Comparison of ENCODE assay signal across 9 cellular contexts in genomic region chr16:71537643-71538042, GRCh38. TPM values are rescaled to one million over a fixed set of nuclear protein-coding genes. Genes with fewer than 3 reads are reported as not detected.
A peak's percentile ranks its signal among the peaks of the same experiment; 100 is the strongest.
DNase-seq lines count a peak whose midpoint lies in the region; ATAC-seq and TF ChIP-seq lines count a peak whose summit lies in the region.
"Had no signal": no experiment of that assay in that cellular context is flagged by ENCODE, and none has a peak within 500 bp of the region (broad histone marks: within the 10 kb centered on the region; RNA-seq: fewer than 3 reads in every experiment).

No MANE protein-coding gene starts in this region.

- peaks cover 29% of the 10 kb centered on the region for H3K27me3 Mint-ChIP-seq in CD4-positive, CD25-positive, alpha-beta regulatory T cell
- peaks cover 8 to 30% (median 9%) of the 10 kb centered on the region in 3 donors for H3K27me3 Mint-ChIP-seq in naive B cell

- H3K27ac ChIP-seq in CD4-positive, CD25-positive, alpha-beta regulatory T cell (ENCODE audit: insufficient read depth, low read length, poor library complexity, severe bottlenecking): no peak overlapping the region
- no peak overlapping the region for H3K27ac ChIP-seq in KMS-11
- no peak overlapping the region for H3K27ac ChIP-seq in tibial nerve

- 71 to 72% methylated on average over 6 of the region's 6 CpGs for WGBS in tibial nerve, 2 donors

- DNase-seq in CD4-positive, CD25-positive, alpha-beta regulatory T cell: peak in 2 of 3 donors; percentile 9 to 58
- DNase-seq in T follicular helper cell (ENCODE audit: low read depth) (peak; percentile 3), dermis microvascular lymphatic vessel endothelial cell (ENCODE audit: low read depth in 2 of 2) (peak; percentile 11 to 45), naive B cell (peak; percentile 24), activated gamma-delta T cell treated with Interleukin-2 at 50 U/mL for 16 hours (no peak), tibial nerve (ENCODE audit: low spot score in 2 of 2) (no peak)

- no peaks in the 10 kb centered on the region for H3K36me3 ChIP-seq in CD4-positive, CD25-positive, alpha-beta regulatory T cell (ENCODE audit: control insufficient read depth, insufficient read depth, low read length)
- H3K36me3 ChIP-seq in KMS-11 (ENCODE audit: insufficient read depth) (no peaks in the 10 kb centered on the region), tibial nerve (no peaks in the 10 kb centered on the region)

- H3K27ac Mint-ChIP-seq in CD4-positive, CD25-positive, alpha-beta regulatory T cell: no peak overlapping the region
- no peak overlapping the region for H3K27ac Mint-ChIP-seq in naive B cell
- H3K27ac Mint-ChIP-seq: IgD-negative memory B cell had no signal

- H3K4me3 Mint-ChIP-seq in CD4-positive, CD25-positive, alpha-beta regulatory T cell: no peak overlapping the region
- H3K4me3 Mint-ChIP-seq in naive B cell: peak overlapping the region in 1 of 8 donors; percentile 61

- no peaks in the 10 kb centered on the region for H3K9me3 ChIP-seq in CD4-positive, CD25-positive, alpha-beta regulatory T cell (ENCODE audit: control insufficient read depth in 2 of 2, low read length in 2 of 2)
- H3K9me3 ChIP-seq in tibial nerve: no peaks in the 10 kb centered on the region

- peaks cover 0 to 2% (median 0%) of the 10 kb centered on the region in 4 donors for H3K4me1 Mint-ChIP-seq in CD4-positive, CD25-positive, alpha-beta regulatory T cell
- peaks cover 14 to 19% (median 16%) of the 10 kb centered on the region in 3 donors for H3K4me1 Mint-ChIP-seq in naive B cell

- TF ChIP-seq POLR2A in tibial nerve (IDR thresholded peaks at IDR 0.05): no peak

- no peaks in the 10 kb centered on the region for H3K79me2 ChIP-seq in KMS-11 (ENCODE audit: insufficient read depth, low read depth)

- peak; percentile 67 for TF ChIP-seq CTCF in KMS-11 (conservative IDR thresholded peaks at IDR 0.05; ENCODE audit: low read depth, low read length)
- peak in 1 of 5 experiments; percentile 26 for TF ChIP-seq CTCF in tibial nerve (IDR thresholded peaks at IDR 0.05)

- no peak overlapping the region for H3K9ac ChIP-seq in KMS-11

- no peaks in the 10 kb centered on the region for H4K20me1 ChIP-seq in KMS-11 (ENCODE audit: insufficient read depth)

- peaks cover 2% of the 10 kb centered on the region for H3K27me3 ChIP-seq in CD4-positive, CD25-positive, alpha-beta regulatory T cell (ENCODE audit: control insufficient read depth, insufficient read depth, low read length)
- H3K27me3 ChIP-seq in KMS-11 (ENCODE audit: insufficient read depth, low read depth) (no peaks in the 10 kb centered on the region), tibial nerve (no peaks in the 10 kb centered on the region)

- no peak overlapping the region for H3K4me3 ChIP-seq in CD4-positive, CD25-positive, alpha-beta regulatory T cell (ENCODE audit: low read depth, low read length)
- no peak overlapping the region for H3K4me3 ChIP-seq in KMS-11 (IDR thresholded peaks at IDR 0.05; ENCODE audit: insufficient read depth, low read depth, low read length)
- no peak overlapping the region for H3K4me3 ChIP-seq in tibial nerve

- no peak for TF ChIP-seq EP300 in tibial nerve (IDR thresholded peaks at IDR 0.05)

- H2AFZ ChIP-seq in KMS-11 (ENCODE audit: low read depth): no peak overlapping the region

- ATAC-seq in CD4-positive, CD25-positive, alpha-beta regulatory T cell (ENCODE audit: low read depth in 2 of 2): peak in 1 of 2 donors; percentile 37
- ATAC-seq in GM18907 (IDR thresholded peaks at IDR 0.05; ENCODE audit: unreplicated experiment) (peak; percentile 72), naive B cell (ENCODE audit: low read depth in 2 of 2) (peak; percentile 76 to 82)

- peaks cover 0 to 2% (median 0%) of the 10 kb centered on the region in 7 donors for H3K9me3 Mint-ChIP-seq in CD4-positive, CD25-positive, alpha-beta regulatory T cell
- H3K9me3 Mint-ChIP-seq in naive B cell: no peaks in the 10 kb centered on the region
- H3K9me3 Mint-ChIP-seq: IgD-negative memory B cell had no signal

- H3K4me2 ChIP-seq in KMS-11: no peak overlapping the region

- H3K4me1 ChIP-seq in CD4-positive, CD25-positive, alpha-beta regulatory T cell (ENCODE audit: control insufficient read depth, insufficient read depth, low read length, poor library complexity, severe bottlenecking): no peaks in the 10 kb centered on the region
- H3K4me1 ChIP-seq in KMS-11 (ENCODE audit: low read depth, poor library complexity, severe bottlenecking): no peaks in the 10 kb centered on the region
- no peaks in the 10 kb centered on the region for H3K4me1 ChIP-seq in tibial nerve

- no peaks in the 10 kb centered on the region for H3K36me3 Mint-ChIP-seq in CD4-positive, CD25-positive, alpha-beta regulatory T cell
- H3K36me3 Mint-ChIP-seq in naive B cell: no peaks in the 10 kb centered on the region
- H3K36me3 Mint-ChIP-seq: IgD-negative memory B cell had no signal

RNA-seq across cellular contexts. Expression of gene CHST4, which starts 11.4 kb away (rescaled TPM):
- total RNA-seq in CD4-positive, CD25-positive, alpha-beta regulatory T cell: not detected
- not detected for polyA plus RNA-seq in CD4-positive, CD25-positive, alpha-beta regulatory T cell
- total RNA-seq in dermis microvascular lymphatic vessel endothelial cell (not detected in 2 replicates), tibial nerve (not detected)
- polyA plus RNA-seq in naive B cell (ENCODE audit: low read depth in 6 of 6): not detected
- polyA plus RNA-seq: IgD-negative memory B cell had no signal

RNA-seq across cellular contexts. Expression of gene TAT, which starts 39.2 kb away (rescaled TPM):
- not detected for total RNA-seq in CD4-positive, CD25-positive, alpha-beta regulatory T cell
- under 1 TPM in 3 of 4 donors, not detected in 1; 0.06 to 0.23 (median 0.14) TPM for polyA plus RNA-seq in CD4-positive, CD25-positive, alpha-beta regulatory T cell
- not detected in 2 replicates for total RNA-seq in dermis microvascular lymphatic vessel endothelial cell
- polyA plus RNA-seq in naive B cell (ENCODE audit: low read depth in 6 of 6): under 1 TPM in 4 of 6 donors, not detected in 2; 0.07 to 0.74 (median 0.12) TPM
- total RNA-seq in tibial nerve: under 1 TPM in 1 of 4 donors, not detected in 3; 0.20 TPM
- polyA plus RNA-seq: IgD-negative memory B cell had no signal

RNA-seq across cellular contexts. Expression of gene ZNF19, which starts 48.5 kb away (rescaled TPM):
- total RNA-seq in CD4-positive, CD25-positive, alpha-beta regulatory T cell: 5.9 TPM
- 1 to 10 TPM; 1.7 to 5.1 (median 2.4) TPM for polyA plus RNA-seq in CD4-positive, CD25-positive, alpha-beta regulatory T cell
- 1.3 TPM in 2 replicates for total RNA-seq in dermis microvascular lymphatic vessel endothelial cell
- 1 to 10 TPM in 5 of 6 donors, not detected in 1; 1.6 to 3.5 (median 2.9) TPM for polyA plus RNA-seq in naive B cell (ENCODE audit: low read depth in 6 of 6)
- total RNA-seq in tibial nerve: 10 to 100 TPM in 1 of 4 donors, 1 to 10 TPM in 3; 5.7 to 11.1 (median 7.8) TPM

Comparison
In these comparisons a context has a peak if more than half of its experiments do, and no peak if none do; other contexts are left out.
1. DNase-seq: peak in CD4-positive, CD25-positive, alpha-beta regulatory T cell (2 of 3), T follicular helper cell (single experiment), dermis microvascular lymphatic vessel endothelial cell (2 of 2) and naive B cell (single experiment); none in activated gamma-delta T cell treated with Interleukin-2 at 50 U/mL for 16 hours (single experiment) and tibial nerve (0 of 2).